33 cellular contexts compared by ENCODE assay signal in genomic region chr16:57912529-57913260, GRCh38. TPM values are rescaled to one million over a fixed set of nuclear protein-coding genes. Genes with fewer than 3 reads are reported as not detected.
"Had no signal": no experiment of that assay in that cellular context is flagged by ENCODE, and none has a peak within 500 bp of the region (broad histone marks: within the 10 kb centered on the region; RNA-seq: fewer than 3 reads in every experiment).

No MANE protein-coding gene starts in this region.

- H3K36me3 ChIP-seq: adrenal gland, gastrocnemius medialis, left ventricle myocardium inferior, pancreas, prostate gland, sigmoid colon, suprapubic skin, tibial artery had no signal

- H3K9me3 ChIP-seq: adrenal gland, body of pancreas, gastrocnemius medialis, left ventricle myocardium inferior, pancreas, prostate gland, sigmoid colon, suprapubic skin, tibial artery had no signal

- H3K27ac ChIP-seq: adrenal gland, body of pancreas, coronary artery, dorsolateral prefrontal cortex, gastrocnemius medialis, hepatocyte, left ventricle myocardium inferior, pancreas, prostate gland, sigmoid colon, suprapubic skin, tibial artery, VCaP had no signal

- H3K27me3 ChIP-seq: adrenal gland, body of pancreas, dorsolateral prefrontal cortex, gastrocnemius medialis, hepatocyte, pancreas, sigmoid colon, suprapubic skin had no signal

- ATAC-seq: activated CD4-positive, CD25-positive, alpha-beta regulatory T cell treated with anti-CD3 and anti-CD28 coated beads, Interleukin-2, amount 50 U/mL, for 24 hours; body of pancreas; gastrocnemius medialis; pancreas; stimulated activated naive B cell treated with anti-CD40 and anti-IgM and Interleukin-4, amounts not matched to agents 10 μg/mL and 1 μg/mL and 100 μg/mL, for 72 hours had no signal

- DNase-seq: activated CD4-positive, alpha-beta T cell treated with anti-CD3 and anti-CD28 coated beads for 48 hours; activated CD4-positive, alpha-beta T cell treated with anti-CD3 and anti-CD28 coated beads, Interleukin-2, amount 50 U/mL, for 48 hours; activated CD8-positive, alpha-beta memory T cell treated with anti-CD3 and anti-CD28 coated beads, Interleukin-2, amount 50 U/mL, for 4 hours; activated effector memory CD4-positive, alpha-beta T cell treated with anti-CD3 and anti-CD28 coated beads, Interleukin-2, amount 50 U/mL, for 16 hours; activated naive CD4-positive, alpha-beta T cell treated with anti-CD3 and anti-CD28 coated beads for 36 hours; activated naive CD8-positive, alpha-beta T cell treated with anti-CD3 and anti-CD28 coated beads for 36 hours; activated T-cell treated with anti-CD3 and anti-CD28 coated beads, Interleukin-2, amount 50 U/mL, for 1 hour; adrenal gland; aorta; body of pancreas; dorsolateral prefrontal cortex; effector memory CD4-positive, alpha-beta T cell; erythroblast; gastrocnemius medialis; left ventricle myocardium inferior; pancreas; retina; sigmoid colon; small intestine; stimulated activated naive B cell treated with anti-CD40 and anti-IgM and Interleukin-4, amounts not matched to agents 10 μg/mL and 1 μg/mL and 100 μg/mL, for 72 hours; tibial artery had no signal

- H2AFZ ChIP-seq: hepatocyte had no signal

- H3K4me3 ChIP-seq: adrenal gland, body of pancreas, coronary artery, dorsolateral prefrontal cortex, gastrocnemius medialis, hepatocyte, left ventricle myocardium inferior, pancreas, prostate gland, sigmoid colon, suprapubic skin, tibial artery had no signal

- FAIRE-seq: pancreas, small intestine had no signal

- H3K4me1 ChIP-seq: adrenal gland, body of pancreas, gastrocnemius medialis, left ventricle myocardium inferior, pancreas, prostate gland, sigmoid colon, tibial artery had no signal

- H3K4me2 ChIP-seq: hepatocyte had no signal

- H3K79me2 ChIP-seq: hepatocyte had no signal

RNA-seq across cellular contexts. Expression of gene CNGB1, which starts 58.2 kb away (rescaled TPM):
- total RNA-seq: activated CD8-positive, alpha-beta memory T cell treated with anti-CD3 and anti-CD28 coated beads for 36 hours; activated naive CD4-positive, alpha-beta T cell treated with anti-CD3 and anti-CD28 coated beads for 36 hours; activated naive CD8-positive, alpha-beta T cell treated with anti-CD3 and anti-CD28 coated beads for 36 hours; activated T-helper 1 cell treated with anti-CD3 and anti-CD28 coated beads, Interleukin-12 subunit alpha, Interleukin-12 subunit beta, Interleukin-2, Interleukin-4 antibody, amounts not matched to agents 30 ng/mL and 10 ng/mL and 1 ng/mL, durations not matched to agents 14 hours and 24 hours and 36 hours; aorta; body of pancreas; cardiac septum; gastrocnemius medialis; hepatocyte; left ventricle myocardium inferior; lung microvascular endothelial cell; T-helper 1 cell treated with Interleukin-12 subunit alpha and Interleukin-12 subunit beta and Interleukin-4 antibody, amounts not matched to agents 30 ng/mL and 1 ng/mL, for 36 hours had no signal
- polyA plus RNA-seq: aorta, hepatocyte, urinary bladder had no signal
